8 cellular contexts compared by ENCODE assay signal in the genomic region with DNA sequence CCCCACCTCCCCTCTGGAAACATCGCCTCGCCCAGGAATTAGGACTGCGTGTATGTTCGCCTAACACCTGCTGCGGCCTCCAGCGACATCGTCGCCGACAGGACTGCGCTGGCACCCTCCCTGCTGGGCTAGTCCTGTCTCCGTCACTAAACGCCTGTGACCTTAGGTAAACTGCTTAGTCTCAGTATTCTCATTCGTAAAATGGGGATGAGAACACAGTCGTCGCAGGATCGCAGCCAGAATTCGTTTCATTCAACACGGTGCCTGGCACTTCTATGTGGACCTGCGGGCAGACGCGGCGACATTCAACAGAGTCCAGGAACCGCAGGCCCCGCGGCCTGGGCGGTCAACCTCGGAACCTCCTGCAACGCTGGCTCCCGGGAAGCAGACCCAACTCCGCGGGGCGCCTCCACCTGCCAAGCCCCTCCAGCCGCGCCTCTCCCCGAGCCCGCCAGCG. TPM values are rescaled to one million over a fixed set of nuclear protein-coding genes. Genes with fewer than 3 reads are reported as not detected.
A peak's percentile ranks its signal among the peaks of the same experiment; 100 is the strongest.
DNase-seq lines count a peak whose midpoint lies in the region; ATAC-seq and TF ChIP-seq lines count a peak whose summit lies in the region.

No MANE protein-coding gene starts in this region.

- 0 to 1% methylated on average over 28 to 34 of the region's 37 CpGs for WGBS in lower leg skin, 2 donors

- intact Hi-C loops in dorsolateral prefrontal cortex (cut with DNase I) = loop anchor here (5.0 to 10.0 kb wide), 2 partner anchors 42 to 180 kb away; a partner anchor contains a TSS
- intact Hi-C loops in lower leg skin (cut with DNase I; ENCODE audit: low total_unique reads) = no loop called here

- no peaks in the 10 kb centered on the region for H4K20me1 ChIP-seq in SU-DHL-6 (ENCODE audit: low read depth, low read length)

- H3K4me3 ChIP-seq in SU-DHL-6 (ENCODE audit: insufficient read depth, low read length, poor library complexity, severe bottlenecking) = peak overlapping the region; percentile 50
- H3K4me3 ChIP-seq in dorsolateral prefrontal cortex = peak overlapping the region; percentile 49 to 99 (median 90)
- peak overlapping the region; percentile 77 for H3K4me3 ChIP-seq in lower leg skin (ENCODE audit: low read depth, poor library complexity, severe bottlenecking)

- no peak for TF ChIP-seq POLR2A in lower leg skin (IDR thresholded peaks at IDR 0.05)

- H3K9ac ChIP-seq in SU-DHL-6 (ENCODE audit: low read length) = peak overlapping the region; percentile 55

- no peaks in the 10 kb centered on the region for H3K36me3 ChIP-seq in SU-DHL-6 (ENCODE audit: low read length)

- TF ChIP-seq CTCF in SU-DHL-6 (IDR thresholded peaks at IDR 0.05; ENCODE audit: insufficient read depth, low read length, poor library complexity, severe bottlenecking) (no peak), dorsolateral prefrontal cortex (IDR thresholded peaks at IDR 0.05 in 54 of 56, conservative IDR thresholded peaks at IDR 0.05 in 2 of 56; ENCODE audit: low read depth in 1 of 56, partially characterized antibody in 56 of 56) (no peak), lower leg skin (IDR thresholded peaks at IDR 0.05) (no peak)

- H3K9me2 ChIP-seq in SU-DHL-6 (replicated peaks; ENCODE audit: insufficient read depth, low read length) = no peaks in the 10 kb centered on the region

- H3K27ac ChIP-seq in SU-DHL-6 (ENCODE audit: low read depth, low read length) (no peak overlapping the region), dorsolateral prefrontal cortex (peak overlapping the region; percentile 77 to 99 (median 96))

- no peaks in the 10 kb centered on the region for H3F3A ChIP-seq in SU-DHL-6 (ENCODE audit: insufficient read depth)

- H3K79me2 ChIP-seq in SU-DHL-6 (ENCODE audit: insufficient read depth, low read length) = no peaks in the 10 kb centered on the region

- peak overlapping the region; percentile 61 for H3K4me2 ChIP-seq in SU-DHL-6 (ENCODE audit: low read depth, low read length, poor library complexity, severe bottlenecking)

- ATAC-seq in HG02884 (IDR thresholded peaks at IDR 0.05; ENCODE audit: unreplicated experiment) = peak; percentile 18

- H3K27me3 ChIP-seq in SU-DHL-6 (ENCODE audit: low read length) (no peaks in the 10 kb centered on the region), dorsolateral prefrontal cortex (no peaks in the 10 kb centered on the region)

- no peaks in the 10 kb centered on the region for H3K9me3 ChIP-seq in SU-DHL-6 (ENCODE audit: insufficient read depth, low read length)

- H2AFZ ChIP-seq in SU-DHL-6 (ENCODE audit: low read depth, low read length, severe bottlenecking) = peak overlapping the region; percentile 77

- peak; percentile 50 for DNase-seq in DMS 273 (lab: John Stamatoyannopoulos, UW; ENCODE audit: unreplicated experiment)
- DNase-seq in DMS 273 treated with DMSO at 0.1 percent for 48 hours (lab: John Stamatoyannopoulos, UW) = no peak
- peak; percentile 29 to 56 (median 44) for DNase-seq in dorsolateral prefrontal cortex
- DNase-seq in lower leg skin (ENCODE audit: low spot score in 2 of 2) = peak in 1 of 2 donors; percentile 88
- DNase-seq in stimulated activated CD4-positive, alpha-beta T cell treated with anti-CD3 and anti-CD28 coated beads, TNF-alpha, amount 100 ng/mL, for 4 hours (ENCODE audit: low read depth in 3 of 3) = peak in 2 of 3 experiments; percentile 2 to 5
- DNase-seq in SKM-1 (lab: John Stamatoyannopoulos, UW; ENCODE audit: unreplicated experiment) = no peak

RNA-seq across cellular contexts. Expression of a gene that starts 0.5 kb away (rescaled TPM):
- total RNA-seq in dorsolateral prefrontal cortex = 100 to 1,000 TPM in 6 of 120 experiments, 10 to 100 TPM in 114; 41.1 to 127 (median 74.6) TPM
- total RNA-seq in lower leg skin = 10 to 100 TPM; 10.3 to 21.4 (median 16.8) TPM

RNA-seq across cellular contexts. Expression of a gene that starts 41.8 kb away (rescaled TPM):
- total RNA-seq in dorsolateral prefrontal cortex (10 to 100 TPM; 12.3 to 33.2 (median 21.1) TPM), lower leg skin (1 to 10 TPM; 3.5 to 8.0 (median 6.9) TPM)

Comparison
In these comparisons a context has a peak if more than half of its experiments do, and no peak if none do; other contexts are left out.
1. DNase-seq: peak in DMS 273 (single experiment), dorsolateral prefrontal cortex (10 of 10) and stimulated activated CD4-positive, alpha-beta T cell treated with anti-CD3 and anti-CD28 coated beads, TNF-alpha, amount 100 ng/mL, for 4 hours (2 of 3); none in DMS 273 treated with DMSO at 0.1 percent for 48 hours (single experiment) and SKM-1 (single experiment).
2. Peak in every context shown above with its lines, with median percentiles within 50 percentile points of each other: H3K4me3 ChIP-seq.